Comparison of ENCODE assay signal across 9 cellular contexts in genomic region chr9:35489313-35490154, GRCh38. TPM values are rescaled to one million over a fixed set of nuclear protein-coding genes. Genes with fewer than 3 reads are reported as not detected.
DNase-seq lines count a peak whose midpoint lies in the region; ATAC-seq, FAIRE-seq and TF ChIP-seq lines count a peak whose summit lies in the region.
"Had no signal": no experiment of that assay in that cellular context is flagged by ENCODE, and none has a peak within 500 bp of the region (broad histone marks: within the 10 kb centered on the region; RNA-seq: fewer than 3 reads in every experiment).

Gene RUSC2 (plus strand): TSS chr9:35490111. CDS start chr9:35546522, 56,411 bp downstream.

- H3K27ac ChIP-seq in K562 (ENCODE audit: extremely low read depth, low read depth, low read length) (peak within 1 kb of the TSS; percentile 93), hepatocyte (peak within 1 kb of the TSS; percentile 90), prostate gland (peak within 1 kb of the TSS; percentile 84 to 91)

- TF ChIP-seq POLR2A in K562 (conservative IDR thresholded peaks at IDR 0.05) (peak; percentile 66), prostate gland (IDR thresholded peaks at IDR 0.05) (peak; percentile 67)

- no TSS peak for BruUV-seq in K562 (replicated peaks; lab: Mats Ljungman, UMichigan)

- TF ChIP-seq CTCF in K562 (IDR thresholded peaks at IDR 0.05 in 2 of 3, conservative IDR thresholded peaks at IDR 0.05 in 1 of 3; ENCODE audit: insufficient read depth in 2 of 3, low read depth in 1 of 3, low read length in 3 of 3) (peak; percentile 33 to 42 (median 35); a peak in 5 of 6 replicates), hepatocyte (IDR thresholded peaks at IDR 0.05; ENCODE audit: poor library complexity) (peak; percentile 44), prostate gland (IDR thresholded peaks at IDR 0.05) (peak in 3 of 4 experiments; percentile 30 to 47 (median 44))

- H2AFZ ChIP-seq in K562 (ENCODE audit: low read depth, low read length) (peak within 1 kb of the TSS; percentile 93), hepatocyte (peak within 1 kb of the TSS; percentile 48)

- H3K9me2 ChIP-seq in hepatocyte (replicated peaks; ENCODE audit: insufficient read depth), result no peaks in the 10 kb centered on the region

- peak; percentile 88 for ATAC-seq in K562
- no peak for ATAC-seq in GM21723 (IDR thresholded peaks at IDR 0.05; ENCODE audit: unreplicated experiment)

- intact Hi-C loops in K562 (cut with micrococcal nuclease), result no loop called here
- intact Hi-C loops in prostate gland (cut with DNase I), result loop anchor here (2.0 to 10.0 kb wide), 5 partner anchors 63 to 595 kb away; partner anchors contain the start of gene TESK1

- H3K9me1 ChIP-seq in K562 (ENCODE audit: control insufficient read depth, insufficient read depth, low read length), result no peaks in the 10 kb centered on the region

- H3K27me3 ChIP-seq in K562 (ENCODE audit: control insufficient read depth in 2 of 2, insufficient read depth in 2 of 2, low read length in 2 of 2) (no peaks in the 10 kb centered on the region), hepatocyte (no peaks in the 10 kb centered on the region), prostate gland (replicated peaks; ENCODE audit: insufficient read depth) (no peaks in the 10 kb centered on the region)

- FAIRE-seq in K562 (lab: Jason Lieb, UNC), result peak; percentile 66
- FAIRE-seq: A204.1 had no signal

- H3K4me2 ChIP-seq in K562 (ENCODE audit: insufficient read depth, low read length) (peak within 1 kb of the TSS; percentile 95), hepatocyte (peak within 1 kb of the TSS; percentile 94)

- H4K20me1 ChIP-seq in K562 (replicated peaks; ENCODE audit: control insufficient read depth, insufficient read depth, low read length) (no peaks in the 10 kb centered on the region), hepatocyte (ENCODE audit: insufficient read depth, poor library complexity, severe bottlenecking) (no peaks in the 10 kb centered on the region)

- no peaks in the 10 kb centered on the region; the same call in 1 of the 2 replicates for H3K9me3 ChIP-seq in K562 (replicated peaks; ENCODE audit: control insufficient read depth, insufficient read depth, low read depth, low read length)
- no peaks in the 10 kb centered on the region for H3K9me3 ChIP-seq in hepatocyte (ENCODE audit: low read depth)
- H3K9me3 ChIP-seq in prostate gland, result no peaks in the 10 kb centered on the region

- DNase-seq in NCI-H1417 (lab: John Stamatoyannopoulos, UW) (peak; percentile 73 to 92 (median 90)), NCI-H1417 treated with DMSO at 0.1 percent for 48 hours (lab: John Stamatoyannopoulos, UW) (no peak), NCI-H1105 (lab: John Stamatoyannopoulos, UW) (peak; percentile 81), SW480 (ENCODE audit: low spot score) (peak; percentile 81), K562 (ENCODE audit: extremely low read depth in 1 of 4, low spot score in 3 of 4) (peak; percentile 76 to 92 (median 80)), hepatocyte (ENCODE audit: low spot score) (peak; percentile 95), prostate gland (ENCODE audit: low spot score) (peak; percentile 67)

- H3K4me1 ChIP-seq in K562 (replicated peaks in 1 of 2; ENCODE audit: control insufficient read depth in 2 of 2, insufficient read depth in 2 of 2, low read length in 2 of 2) (peaks cover 11 to 16% of the 10 kb centered on the region in 2 experiments; a peak in 4 of 5 replicates), hepatocyte (ENCODE audit: insufficient read depth) (peaks cover 12% of the 10 kb centered on the region), prostate gland (replicated peaks) (no peaks in the 10 kb centered on the region)

- in situ Hi-C loops in K562 (cut with MboI), result loop anchor here (5.0 kb wide), 1 partner anchor 63 kb away; no protein-coding TSS in a partner anchor

- no peaks in the 10 kb centered on the region for H3K36me3 ChIP-seq in K562 (ENCODE audit: control insufficient read depth, insufficient read depth, low read length)
- no peaks in the 10 kb centered on the region for H3K36me3 ChIP-seq in hepatocyte (replicated peaks; ENCODE audit: insufficient read depth, low read depth)
- no peaks in the 10 kb centered on the region for H3K36me3 ChIP-seq in prostate gland

- whole genome bisulfite sequencing in K562 (ENCODE audit: insufficient coverage, low coverage, missing lambda C conversion rate), result 13% methylated on average over 15 of the region's 71 CpGs
- WGBS in hepatocyte (ENCODE audit: low lambda C conversion rate, missing lambda C conversion rate), result 2% methylated on average over 55 of the region's 71 CpGs
- WGBS in prostate gland, result 4% methylated on average over 35 of the region's 71 CpGs

- CTCF ChIA-PET in K562 (lab: Yijun Ruan, JAX; ENCODE audit: low intra/inter-chr PET ratio), result interaction anchor here (0.6 to 0.8 kb wide), 2 partner anchors 64 to 78 kb away, joined by 5 read pairs; no protein-coding TSS in a partner anchor

- POLR2A ChIA-PET in K562 (lab: Yijun Ruan, JAX), result interaction anchor here (0.6 to 1.7 kb wide), 6 partner anchors 10 to 432 kb away, joined by 3 to 6 read pairs (median 4); partner anchors contain the start of genes CREB3 and TLN1

- peak within 1 kb of the TSS; percentile 88 to 95 for H3K9ac ChIP-seq in K562 (ENCODE audit: insufficient read depth in 1 of 2, low read depth in 2 of 2, low read length in 2 of 2)

- H3K4me3 ChIP-seq in K562 (peak within 1 kb of the TSS; percentile 67), hepatocyte (peak within 1 kb of the TSS; percentile 47), prostate gland (peak within 1 kb of the TSS; percentile 60 to 69)

- TF ChIP-seq RAD21 in K562 (CRISPR knock-in tag; conservative IDR thresholded peaks at IDR 0.05 in 1 of 2, IDR thresholded peaks at IDR 0.05 in 1 of 2), result peak in 1 of 2 experiments; percentile 63; a peak in 3 of 4 replicates

- no peak for TF ChIP-seq EP300 in K562 (IDR thresholded peaks at IDR 0.05; ENCODE audit: low read length)

- H3K79me2 ChIP-seq in K562 (ENCODE audit: control insufficient read depth, insufficient read depth, low read length), result peaks cover 49% of the 10 kb centered on the region
- peaks cover 38% of the 10 kb centered on the region for H3K79me2 ChIP-seq in hepatocyte

TF ChIP-seq in K562, 482 proteins besides CTCF, POLR2A, EP300 and RAD21 (continues in another document):
- no peak for TF ChIP-seq CREBBP (IDR thresholded peaks at IDR 0.05; ENCODE audit: low read depth, low read length)
- TF ChIP-seq MYC (IDR thresholded peaks at IDR 0.05; ENCODE audit: low read depth, low read length), result peak; percentile 14; the same call in 1 of the 2 replicates
- no peak for TF ChIP-seq MYC (CRISPR knock-in tag; IDR thresholded peaks at IDR 0.05; ENCODE audit: borderline replicate concordance, low read depth)
- TF ChIP-seq ZNF124 (CRISPR knock-in tag; IDR thresholded peaks at IDR 0.05), result no peak
- peak; percentile 71 for TF ChIP-seq ESRRA (IDR thresholded peaks at IDR 0.05; ENCODE audit: borderline replicate concordance, low read depth)
- peak; percentile 60; the same call in 1 of the 2 replicates for TF ChIP-seq E2F3 (CRISPR knock-in tag; IDR thresholded peaks at IDR 0.05)
- peak; percentile 65; the same call in 1 of the 2 replicates for TF ChIP-seq SP1 (CRISPR knock-in tag; IDR thresholded peaks at IDR 0.05)
- TF ChIP-seq E2F6 (IDR thresholded peaks at IDR 0.05; ENCODE audit: borderline replicate concordance in 1 of 2, extremely low read depth in 1 of 2, insufficient read depth in 1 of 2, insufficient read length in 1 of 2, low read depth in 1 of 2, low read length in 1 of 2, poor library complexity in 1 of 2, severe bottlenecking in 1 of 2), result peak; percentile 87 to 96
- TF ChIP-seq CBFB (CRISPR knock-in tag; IDR thresholded peaks at IDR 0.05), result no peak
- no peak for TF ChIP-seq CHD1 (IDR thresholded peaks at IDR 0.05; ENCODE audit: low read length)
- no peak for TF ChIP-seq PHB2 (IDR thresholded peaks at IDR 0.05; ENCODE audit: low read depth)
- TF ChIP-seq ZNF384 (IDR thresholded peaks at IDR 0.05; ENCODE audit: low read depth, low read length), result no peak
- TF ChIP-seq TCF7 (IDR thresholded peaks at IDR 0.05; ENCODE audit: borderline replicate concordance), result no peak
- TF ChIP-seq RBM25 (IDR thresholded peaks at IDR 0.05; ENCODE audit: low read depth, low read length, severe bottlenecking), result peak; percentile 54
- TF ChIP-seq L3MBTL2 (IDR thresholded peaks at IDR 0.05), result peak; percentile 87
- peak; percentile 44; the same call in 1 of the 2 replicates for TF ChIP-seq ZNF766 (CRISPR knock-in tag; conservative IDR thresholded peaks at IDR 0.05)
- TF ChIP-seq XRCC3 (IDR thresholded peaks at IDR 0.05), result no peak
- no peak for TF ChIP-seq NFE2L1 (tag; IDR thresholded peaks at IDR 0.05; ENCODE audit: borderline replicate concordance, low read depth)
- no peak for TF ChIP-seq ZNF175 (CRISPR knock-in tag; IDR thresholded peaks at IDR 0.05; ENCODE audit: low read depth)

RNA-seq across cellular contexts. Expression of gene RUSC2, which starts in this region (rescaled TPM):
- 15.5 and 25.7 TPM in 2 replicates for total RNA-seq in K562 (2011; cell fraction: chromatin; rRNA removed; ENCODE audit: low replicate concordance)
- total RNA-seq in K562 (2011; cell fraction: nucleolus; rRNA removed), result 12.1 and 12.2 TPM in 2 replicates
- total RNA-seq in K562 (2011; cell fraction: nucleoplasm; rRNA removed), result 9.6 and 9.7 TPM in 2 replicates
- total RNA-seq in K562 (2014; rRNA removed) (6.0 and 7.3 TPM in 2 replicates), K562 (2014; rRNA removed; fragmentation: Illumina TruSeq; extraction: Trizol) (1.6 and 2.1 TPM in 2 replicates), K562 (2015; rRNA removed; fragmentation: Illumina TruSeq; extraction: Trizol) (3.1 and 3.3 TPM in 2 replicates), K562 (2021) (11.9 and 12.8 TPM in 2 replicates), hepatocyte (12.6 and 17.7 TPM in 2 replicates), prostate gland (10 to 100 TPM; 13.6 to 33.1 TPM)
- polyA plus RNA-seq in K562 (2011; rRNA removed) (3.1 and 5.2 TPM in 2 replicates), K562 (2014; fragmentation: Illumina TruSeq; extraction: Trizol) (6.0 and 8.0 TPM in 2 replicates), K562 (2014; fragmentation: Nextera tagmentation; extraction: Ambion mirVana) (under 1 TPM; 0.08 TPM), K562 (2014; rRNA removed) (5.2 and 6.2 TPM in 2 replicates), hepatocyte (16.6 and 17.5 TPM in 2 replicates)
- polyA plus RNA-seq in K562 (2011; cell fraction: cytosol; rRNA removed), result 3.2 and 5.5 TPM in 2 replicates
- 12.2 and 22.3 TPM in 2 replicates for polyA plus RNA-seq in K562 (2011; cell fraction: nucleus; rRNA removed)
- 4.4 and 7.4 TPM in 2 replicates for polyA plus RNA-seq in K562 (2012)
- polyA minus RNA-seq in K562 (2011; rRNA and poly(A)+ RNA removed), result 9.3 and 11.5 TPM in 2 replicates
- polyA minus RNA-seq in K562 (2011; cell fraction: cytosol; rRNA and poly(A)+ RNA removed), result 5.7 and 8.8 TPM in 2 replicates
- polyA minus RNA-seq in K562 (2011; cell fraction: nucleus; rRNA and poly(A)+ RNA removed), result 5.1 and 5.3 TPM in 2 replicates
